In the genomic region with DNA sequence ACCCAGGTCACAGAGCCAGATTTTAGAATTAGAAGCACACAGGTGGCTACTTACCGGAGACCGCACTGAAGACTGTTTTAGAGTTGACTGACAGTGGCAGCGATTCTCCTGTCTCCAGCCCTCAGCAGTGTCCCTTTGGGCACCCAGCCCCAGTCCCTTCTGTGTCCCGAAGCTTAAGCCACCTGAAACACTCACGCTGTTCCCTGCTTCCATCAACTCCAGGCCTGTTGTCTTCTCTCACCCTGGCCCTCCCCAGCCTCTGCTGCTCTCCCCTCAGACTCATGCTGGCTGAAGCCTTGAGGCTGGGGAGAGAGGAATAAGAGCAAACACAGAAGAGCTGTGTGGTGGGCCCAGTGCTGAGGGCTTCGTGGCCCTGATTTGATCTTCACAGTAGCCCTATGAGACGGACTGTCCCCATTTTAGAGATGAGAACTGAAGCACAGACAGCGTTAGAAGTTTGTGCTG, we compare ENCODE assay signal across 1 cellular context.
TF ChIP-seq lines count a peak whose summit lies in the region.

No MANE protein-coding gene starts in this region.

TF ChIP-seq in IMR-90, 13 proteins besides CTCF, POLR2A, EP300 and RAD21:
- TF ChIP-seq NFE2L2 (IDR thresholded peaks at IDR 0.05; ENCODE audit: low read depth, low read length) (no peak), MAFK (IDR thresholded peaks at IDR 0.05; ENCODE audit: low read depth, low read length) (no peak), SMC3 (IDR thresholded peaks at IDR 0.05; ENCODE audit: low read depth, low read length) (no peak), MAZ (IDR thresholded peaks at IDR 0.05; ENCODE audit: borderline replicate concordance, low read depth, low read length) (no peak), CEBPB (IDR thresholded peaks at IDR 0.05; ENCODE audit: low read depth, low read length) (no peak), FOS (IDR thresholded peaks at IDR 0.05; ENCODE audit: low read depth, low read length) (no peak), MXI1 (IDR thresholded peaks at IDR 0.05; ENCODE audit: borderline replicate concordance, low read depth, low read length) (no peak), USF2 (IDR thresholded peaks at IDR 0.05; ENCODE audit: low read depth, low read length) (no peak), RCOR1 (IDR thresholded peaks at IDR 0.05; ENCODE audit: insufficient replicate concordance, low read length) (no peak), ELK1 (IDR thresholded peaks at IDR 0.05; ENCODE audit: borderline replicate concordance, low read depth, low read length) (no peak), BHLHE40 (IDR thresholded peaks at IDR 0.05; ENCODE audit: low read depth, low read length) (no peak)
